8 cellular contexts compared by ENCODE assay signal in genomic region chr11:124108158-124108557, GRCh38. TPM values are rescaled to one million over a fixed set of nuclear protein-coding genes. Genes with fewer than 3 reads are reported as not detected.
DNase-seq lines count a peak whose midpoint lies in the region; ATAC-seq and TF ChIP-seq lines count a peak whose summit lies in the region.

No MANE protein-coding gene starts in this region.

- WGBS in heart left ventricle, 4 donors = 14 to 27% (median 20%) methylated on average over 1 of the region's 1 CpG

- H3K9me3 Mint-ChIP-seq in progenitor cell of endocrine pancreas (ENCODE audit: low read depth) = no peaks in the 10 kb centered on the region

- no peak overlapping the region for H3K27ac Mint-ChIP-seq in progenitor cell of endocrine pancreas

- H3K4me3 ChIP-seq in cardiac muscle cell = no peak overlapping the region
- H3K4me3 ChIP-seq in heart left ventricle = no peak overlapping the region

- H3K9me3 ChIP-seq in cardiac muscle cell (ENCODE audit: low read depth) = no peaks in the 10 kb centered on the region
- H3K9me3 ChIP-seq in heart left ventricle = no peaks in the 10 kb centered on the region

- intact Hi-C loops in heart left ventricle (cut with DNase I) = no loop called here

- no peaks in the 10 kb centered on the region for H3K27me3 ChIP-seq in cardiac muscle cell
- peaks cover 0 to 10% (median 0%) of the 10 kb centered on the region in 9 donors for H3K27me3 ChIP-seq in heart left ventricle

- H3K27ac ChIP-seq in cardiac muscle cell (no peak overlapping the region), heart left ventricle (no peak overlapping the region)

- no peaks in the 10 kb centered on the region for H3K36me3 Mint-ChIP-seq in progenitor cell of endocrine pancreas (ENCODE audit: insufficient read depth)

- DNase-seq in cardiac muscle cell (ENCODE audit: low read depth in 1 of 2, low spot score in 1 of 2) (peak; percentile 7 to 36), heart left ventricle (no peak), HPDE6-E6E7 (ENCODE audit: extremely low spot score) (peak; percentile 22), astrocyte of the hippocampus (ENCODE audit: low read depth, low spot score) (peak; percentile 48), progenitor cell of endocrine pancreas (ENCODE audit: low spot score, unreplicated experiment) (no peak), GM19240 (ENCODE audit: insufficient read length, low spot score) (no peak), T1000 (lab: John Stamatoyannopoulos, UW) (no peak)

- no peak for TF ChIP-seq POLR2A in heart left ventricle (IDR thresholded peaks at IDR 0.05)

- H3K36me3 ChIP-seq in cardiac muscle cell = no peaks in the 10 kb centered on the region
- no peaks in the 10 kb centered on the region for H3K36me3 ChIP-seq in heart left ventricle

- no peaks in the 10 kb centered on the region for H3K4me1 ChIP-seq in cardiac muscle cell (ENCODE audit: low read depth)
- no peaks in the 10 kb centered on the region for H3K4me1 ChIP-seq in heart left ventricle

- H3K4me1 Mint-ChIP-seq in progenitor cell of endocrine pancreas (ENCODE audit: low read depth) = no peaks in the 10 kb centered on the region

- TF ChIP-seq CTCF in cardiac muscle cell (IDR thresholded peaks at IDR 0.05; ENCODE audit: low read depth, low read length) (peak; percentile 29), heart left ventricle (IDR thresholded peaks at IDR 0.05) (peak in 2 of 12 donors; percentile 3 to 6), progenitor cell of endocrine pancreas (IDR thresholded peaks at IDR 0.05; ENCODE audit: unreplicated experiment) (peak; percentile 37)

- no peak overlapping the region for H3K4me3 Mint-ChIP-seq in progenitor cell of endocrine pancreas (ENCODE audit: low read depth)

- H3K27me3 Mint-ChIP-seq in progenitor cell of endocrine pancreas = no peaks in the 10 kb centered on the region

- no peak for ATAC-seq in heart left ventricle
- ATAC-seq in HG03460 (IDR thresholded peaks at IDR 0.05; ENCODE audit: unreplicated experiment) = no peak

RNA-seq across cellular contexts. Expression of gene VWA5A, which starts 7.1 kb away (rescaled TPM):
- total RNA-seq in cardiac muscle cell (20.8 and 28.9 TPM in 2 replicates), heart left ventricle (10 to 100 TPM in 1 of 9 donors, 1 to 10 TPM in 8; 2.3 to 13.7 (median 4.2) TPM), progenitor cell of endocrine pancreas (20.9 and 22.6 TPM in 2 replicates)
- polyA plus RNA-seq in cardiac muscle cell (34.1 and 37.6 TPM in 2 replicates), heart left ventricle (1 to 10 TPM; 1.2 to 1.8 TPM)

Comparison
In these comparisons a context has a peak if more than half of its experiments do, and no peak if none do; other contexts are left out.
1. DNase-seq: peak in cardiac muscle cell (2 of 2), HPDE6-E6E7 (single experiment) and astrocyte of the hippocampus (single experiment); none in heart left ventricle (0 of 5), progenitor cell of endocrine pancreas (single experiment), GM19240 (single experiment) and T1000 (single experiment).